ENCODE assay signal across 1 cellular context in genomic region chr9:131467214-131467935, GRCh38.
TF ChIP-seq lines count a peak whose summit lies in the region.

No MANE protein-coding gene starts in this region.

TF ChIP-seq in WTC11, 78 proteins besides CTCF, POLR2A, EP300 and RAD21 (continued from another document):
- TF ChIP-seq AFF4 (CRISPR knock-in tag; IDR thresholded peaks at IDR 0.05; ENCODE audit: borderline replicate concordance) (no peak), CBFB (CRISPR knock-in tag; IDR thresholded peaks at IDR 0.05; ENCODE audit: low read depth) (no peak), ZNF138 (CRISPR knock-in tag; conservative IDR thresholded peaks at IDR 0.05) (no peak), MXD4 (CRISPR knock-in tag; IDR thresholded peaks at IDR 0.05; ENCODE audit: borderline replicate concordance) (no peak), NFYB (CRISPR knock-in tag; conservative IDR thresholded peaks at IDR 0.05; ENCODE audit: low read depth) (no peak), ATF1 (CRISPR knock-in tag; IDR thresholded peaks at IDR 0.05) (no peak), HMGA2 (CRISPR knock-in tag; IDR thresholded peaks at IDR 0.05) (no peak), OVOL2 (CRISPR knock-in tag; IDR thresholded peaks at IDR 0.05; ENCODE audit: borderline replicate concordance) (no peak), HMGXB4 (CRISPR knock-in tag; IDR thresholded peaks at IDR 0.05) (no peak), AR (CRISPR knock-in tag; IDR thresholded peaks at IDR 0.05) (no peak)
